In genomic region chr14:95534299-95535225, GRCh38 we compare ENCODE assay signal across 8 cellular contexts. TPM values are rescaled to one million over a fixed set of nuclear protein-coding genes. Genes with fewer than 3 reads are reported as not detected.
A peak's percentile ranks its signal among the peaks of the same experiment; 100 is the strongest.
DNase-seq lines count a peak whose midpoint lies in the region; TF ChIP-seq lines count a peak whose summit lies in the region.

Gene GLRX5, plus strand, starts transcription at chr14:95535050. Its CDS starts 40 bp downstream, at chr14:95535090.

- 0 out of 2 replicates have a peak within 1 kb of the TSS, but pooled peaks have one; percentile 23 for H2AFZ ChIP-seq in MM.1S (ENCODE audit: low read length)

- peak within 1 kb of the TSS; percentile 89 for H3K9ac ChIP-seq in ES-I3 (ENCODE audit: low read depth, low read length)
- H3K9ac ChIP-seq in MM.1S (ENCODE audit: low read length), result peak within 1 kb of the TSS; percentile 84

- TF ChIP-seq CTCF in MM.1S (IDR thresholded peaks at IDR 0.05; ENCODE audit: low read length) (no peak), fibroblast of the aortic adventitia (IDR thresholded peaks at IDR 0.05; ENCODE audit: insufficient read depth, low read length) (no peak), nephron (IDR thresholded peaks at IDR 0.05; ENCODE audit: unreplicated experiment in 3 of 3) (no peak)

- H3K4me3 ChIP-seq in HAP-1, result peak within 1 kb of the TSS; percentile 89
- H3K4me3 ChIP-seq in MM.1S (ENCODE audit: low read length), result peak within 1 kb of the TSS; percentile 82
- H3K4me3 ChIP-seq in fibroblast of the aortic adventitia (ENCODE audit: low read depth, low read length), result peak within 1 kb of the TSS; percentile 84

- H3K27ac Mint-ChIP-seq in nephron, result peak within 1 kb of the TSS; percentile 75 to 92 (median 88)
- H3K27ac Mint-ChIP-seq in stimulated activated naive CD8-positive, alpha-beta T cell treated with anti-CD3 and anti-CD28 coated beads, Interleukin-15, Interleukin-2, amounts not matched to agents 100 ng/mL and 50 ng/mL, for 24 hours, result peak within 1 kb of the TSS; percentile 96

- H4K20me1 ChIP-seq in MM.1S (ENCODE audit: insufficient read depth, low read length), result no peaks in the 10 kb centered on the region

- no peaks in the 10 kb centered on the region for H3K9me3 Mint-ChIP-seq in nephron
- H3K9me3 Mint-ChIP-seq in stimulated activated naive CD8-positive, alpha-beta T cell treated with anti-CD3 and anti-CD28 coated beads, Interleukin-15, Interleukin-2, amounts not matched to agents 100 ng/mL and 50 ng/mL, for 24 hours, result no peaks in the 10 kb centered on the region

- H3K4me1 ChIP-seq in ES-I3 (ENCODE audit: insufficient read depth, low read length) (peaks cover 20% of the 10 kb centered on the region), HAP-1 (peaks cover 37% of the 10 kb centered on the region), MM.1S (ENCODE audit: low read length) (0 out of 2 replicates have a peak, but pooled peaks cover 3% of the 10 kb centered on the region)

- H3K36me3 ChIP-seq in ES-I3 (ENCODE audit: insufficient read depth, low read length) (peaks cover 5% of the 10 kb centered on the region), HAP-1 (replicated peaks) (peaks cover 25% of the 10 kb centered on the region), MM.1S (replicated peaks; ENCODE audit: insufficient read depth, low read length) (no peaks in the 10 kb centered on the region)

- H3K4me3 Mint-ChIP-seq in nephron, result peak within 1 kb of the TSS; percentile 92 to 97 (median 93)
- peak within 1 kb of the TSS; percentile 98 for H3K4me3 Mint-ChIP-seq in stimulated activated naive CD8-positive, alpha-beta T cell treated with anti-CD3 and anti-CD28 coated beads, Interleukin-15, Interleukin-2, amounts not matched to agents 100 ng/mL and 50 ng/mL, for 24 hours

- H3K27ac ChIP-seq in MM.1S (ENCODE audit: low read length), result peak within 1 kb of the TSS; percentile 84

- in situ Hi-C loops in HAP-1 (cut with MboI; ENCODE audit: low sequenced_read_pairs), result no loop called here

- DNase-seq in HAP-1 (ENCODE audit: low spot score in 2 of 2), result peak; percentile 98 to 99
- DNase-seq in MM.1S, result peak; percentile 96
- DNase-seq in SIG-M5 (lab: John Stamatoyannopoulos, UW), result peak; percentile 97
- peak; percentile 91 for DNase-seq in activated gamma-delta T cell (lab: John Stamatoyannopoulos, UW)
- DNase-seq in fibroblast of the aortic adventitia (ENCODE audit: low read depth), result peak; percentile 100

- H3K9me2 ChIP-seq in MM.1S (replicated peaks; ENCODE audit: insufficient read depth, low read length), result no peaks in the 10 kb centered on the region

- H3K36me3 Mint-ChIP-seq in nephron (ENCODE audit: low read depth), result peaks cover 6% of the 10 kb centered on the region
- peaks cover 38% of the 10 kb centered on the region for H3K36me3 Mint-ChIP-seq in stimulated activated naive CD8-positive, alpha-beta T cell treated with anti-CD3 and anti-CD28 coated beads, Interleukin-15, Interleukin-2, amounts not matched to agents 100 ng/mL and 50 ng/mL, for 24 hours (ENCODE audit: low read depth)

- peak within 1 kb of the TSS; percentile 76 for H3K4me2 ChIP-seq in MM.1S (ENCODE audit: low read depth, low read length)

- H3K79me2 ChIP-seq in MM.1S (ENCODE audit: low read length), result peaks cover 86% of the 10 kb centered on the region

- H3K27me3 Mint-ChIP-seq in nephron (ENCODE audit: low read depth), result no peaks in the 10 kb centered on the region
- no peaks in the 10 kb centered on the region for H3K27me3 Mint-ChIP-seq in stimulated activated naive CD8-positive, alpha-beta T cell treated with anti-CD3 and anti-CD28 coated beads, Interleukin-15, Interleukin-2, amounts not matched to agents 100 ng/mL and 50 ng/mL, for 24 hours

- H3K27me3 ChIP-seq in HAP-1 (ENCODE audit: low read depth) (no peaks in the 10 kb centered on the region), MM.1S (replicated peaks; ENCODE audit: insufficient read depth, low read length) (no peaks in the 10 kb centered on the region)

- H3K9me3 ChIP-seq in ES-I3 (ENCODE audit: control insufficient read depth, insufficient read depth, low read length) (no peaks in the 10 kb centered on the region), HAP-1 (no peaks in the 10 kb centered on the region), MM.1S (replicated peaks; ENCODE audit: insufficient read depth, low read length) (no peaks in the 10 kb centered on the region)

- peaks cover 71% of the 10 kb centered on the region for H3K4me1 Mint-ChIP-seq in nephron
- H3K4me1 Mint-ChIP-seq in stimulated activated naive CD8-positive, alpha-beta T cell treated with anti-CD3 and anti-CD28 coated beads, Interleukin-15, Interleukin-2, amounts not matched to agents 100 ng/mL and 50 ng/mL, for 24 hours (ENCODE audit: low read depth), result peaks cover 72% of the 10 kb centered on the region

- H3F3A ChIP-seq in MM.1S (ENCODE audit: insufficient read depth, low read length), result no peaks in the 10 kb centered on the region

RNA-seq across cellular contexts. Expression of gene GLRX5, which starts in this region (rescaled TPM):
- 8.5 and 47.2 TPM in 2 replicates for total RNA-seq in fibroblast of the aortic adventitia (ENCODE audit: low replicate concordance)

Comparison
In these comparisons a context has a peak if more than half of its experiments do, and no peak if none do; other contexts are left out.
1. Peak in every context shown above with its lines: DNase-seq, H3K4me3 ChIP-seq and H3K27ac ChIP-seq.